Comparison of ENCODE assay signal across 8 cellular contexts in the genomic region with DNA sequence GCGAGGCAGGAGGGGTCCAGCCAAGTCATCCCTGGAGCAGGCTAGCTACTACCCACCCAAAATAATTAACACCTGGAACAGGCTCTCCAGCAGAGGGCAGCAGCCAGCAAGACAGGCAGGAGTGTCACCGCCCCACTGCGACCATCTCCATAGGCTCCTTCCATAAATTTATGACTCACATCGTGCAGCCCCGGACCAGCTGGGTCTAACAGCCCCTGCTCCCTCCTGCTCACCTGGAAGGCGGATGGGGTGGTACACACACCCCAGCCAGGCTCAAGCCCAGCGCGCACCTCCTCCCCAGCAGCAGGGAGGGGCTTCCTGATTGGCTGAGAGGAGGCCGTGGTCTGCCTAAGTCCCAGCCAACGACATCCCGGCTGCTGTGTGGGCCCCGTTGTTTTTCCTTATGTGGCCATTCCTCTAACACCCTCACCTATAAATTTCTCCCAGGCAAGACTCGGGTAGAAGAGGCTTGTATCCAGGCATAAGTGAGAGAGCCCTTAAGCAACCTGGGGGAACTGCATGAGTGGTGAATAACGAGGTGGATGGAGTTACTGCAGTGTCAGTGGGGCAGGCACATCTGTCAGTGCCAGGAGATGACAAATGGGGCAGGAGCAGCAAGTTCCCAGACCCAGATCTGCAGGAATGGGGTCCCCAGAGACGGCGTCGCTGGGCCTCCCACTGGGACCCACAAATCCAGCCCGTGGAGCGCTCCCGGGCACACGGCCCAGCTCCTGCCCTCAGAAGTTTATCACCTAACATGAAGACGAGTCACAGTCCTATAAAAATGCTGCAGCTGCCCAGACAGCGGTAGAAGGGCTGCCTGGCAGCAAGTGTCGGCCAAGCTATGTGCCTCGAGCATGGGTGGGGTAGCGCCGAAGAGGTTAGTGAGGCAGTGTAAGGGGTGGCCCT. TPM values are rescaled to one million over a fixed set of nuclear protein-coding genes. Genes with fewer than 3 reads are reported as not detected.
DNase-seq lines count a peak whose midpoint lies in the region; ATAC-seq, FAIRE-seq and TF ChIP-seq lines count a peak whose summit lies in the region.

No MANE protein-coding gene starts in this region.

- DNase-seq in AG09309 (ENCODE audit: low read depth) (no peak), H54 (ENCODE audit: insufficient read length, low spot score) (peak; percentile 98), NCI-H345 (lab: John Stamatoyannopoulos, UW) (peak; percentile 84), cardiac fibroblast (ENCODE audit: low read depth in 2 of 2) (peak; percentile 71 to 72), left lobe of liver (ENCODE audit: low spot score) (no peak)
- peak; percentile 22 to 51 (median 38) for DNase-seq in activated CD4-positive, CD25-positive, alpha-beta regulatory T cell (lab: John Stamatoyannopoulos, UW)
- DNase-seq in stimulated activated CD8-positive, alpha-beta memory T cell treated with anti-CD3 and anti-CD28 coated beads, Interleukin-12 subunit alpha, Interleukin-12 subunit beta, amount 100 ng/mL, for 24 hours (ENCODE audit: extremely low read depth), result peak; percentile 39

- TF ChIP-seq POLR2A in H54 (IDR thresholded peaks at IDR 0.05; ENCODE audit: low read depth, low read length), result no peak

- no peak for FAIRE-seq in H54 (lab: Jason Lieb, UNC)

- TF ChIP-seq CTCF in AG09309 (IDR thresholded peaks at IDR 0.05; ENCODE audit: control insufficient read depth, insufficient read depth, low read depth, low read length, missing control alignments) (peak; percentile 75), cardiac fibroblast (IDR thresholded peaks at IDR 0.05; ENCODE audit: low read depth, low read length) (peak; percentile 74)

- H3K4me3 ChIP-seq in AG09309 (ENCODE audit: control insufficient read depth, low read depth, low read length), result no peak overlapping the region
- no peak overlapping the region for H3K4me3 ChIP-seq in cardiac fibroblast (replicated peaks in 1 of 2; ENCODE audit: low read depth in 2 of 2, low read length in 2 of 2)

- peak; percentile 50 for ATAC-seq in left lobe of liver
- ATAC-seq in GM21786 (IDR thresholded peaks at IDR 0.05; ENCODE audit: unreplicated experiment), result no peak

RNA-seq across cellular contexts. Expression of a gene that starts 43.1 kb away (rescaled TPM):
- 15.5 TPM for total RNA-seq in left lobe of liver

Comparison
In these comparisons a context has a peak if more than half of its experiments do, and no peak if none do; other contexts are left out.
1. DNase-seq: peak in H54 (single experiment), NCI-H345 (single experiment), activated CD4-positive, CD25-positive, alpha-beta regulatory T cell (4 of 4), cardiac fibroblast (2 of 2) and stimulated activated CD8-positive, alpha-beta memory T cell treated with anti-CD3 and anti-CD28 coated beads, Interleukin-12 subunit alpha, Interleukin-12 subunit beta, amount 100 ng/mL, for 24 hours (single experiment); none in AG09309 (single experiment) and left lobe of liver (single experiment).